2 cellular contexts compared by ENCODE assay signal in genomic region chr4:179626687-179627086, GRCh38.
TF ChIP-seq lines count a peak whose summit lies in the region.

No MANE protein-coding gene starts in this region.

TF ChIP-seq in SK-N-SH, 30 proteins besides CTCF, POLR2A, EP300 and RAD21 (continued from another document):
- TF ChIP-seq PBX3 (IDR thresholded peaks at IDR 0.05) (no peak), RFX5 (IDR thresholded peaks at IDR 0.05; ENCODE audit: low read length) (no peak), FOXJ3 (CRISPR knock-in tag; IDR thresholded peaks at IDR 0.05) (no peak), ZBTB33 (IDR thresholded peaks at IDR 0.05; ENCODE audit: borderline replicate concordance, low read depth) (no peak), YY1 (IDR thresholded peaks at IDR 0.05; ENCODE audit: low read depth) (no peak), NFIC (IDR thresholded peaks at IDR 0.05; ENCODE audit: borderline replicate concordance) (no peak), USF1 (IDR thresholded peaks at IDR 0.05; ENCODE audit: borderline replicate concordance, low read depth) (no peak), RCOR1 (IDR thresholded peaks at IDR 0.05; ENCODE audit: low read length) (no peak), MXI1 (IDR thresholded peaks at IDR 0.05; ENCODE audit: low read depth, low read length) (no peak), FOSL2 (IDR thresholded peaks at IDR 0.05; ENCODE audit: borderline replicate concordance, low read depth) (no peak), REST (IDR thresholded peaks at IDR 0.05; ENCODE audit: low read depth, low read length) (no peak), JUND (IDR thresholded peaks at IDR 0.05) (no peak), USF2 (IDR thresholded peaks at IDR 0.05; ENCODE audit: borderline replicate concordance, low read depth, low read length) (no peak), SMC3 (IDR thresholded peaks at IDR 0.05; ENCODE audit: low read depth, low read length) (no peak), RXRA (IDR thresholded peaks at IDR 0.05; ENCODE audit: borderline replicate concordance, low read depth) (no peak), EZH2phosphoT487 (IDR thresholded peaks at IDR 0.05; ENCODE audit: borderline replicate concordance, low read depth) (no peak), SIN3A (IDR thresholded peaks at IDR 0.05; ENCODE audit: borderline replicate concordance, low read depth, low read length) (no peak)

TF ChIP-seq in SK-N-SH treated with all-trans-retinoic acid at 6 μM for 48 hours, 23 proteins besides CTCF, POLR2A, EP300 and RAD21 (continued from another document):
- TF ChIP-seq PATZ1 (CRISPR knock-in tag; IDR thresholded peaks at IDR 0.05; ENCODE audit: borderline replicate concordance) (no peak), OSR1 (CRISPR knock-in tag; IDR thresholded peaks at IDR 0.05) (no peak), ZNF8 (CRISPR knock-in tag; IDR thresholded peaks at IDR 0.05) (no peak), ZFP3 (CRISPR knock-in tag; IDR thresholded peaks at IDR 0.05) (no peak), ISL1 (CRISPR knock-in tag; IDR thresholded peaks at IDR 0.05) (no peak), RARB (CRISPR knock-in tag; IDR thresholded peaks at IDR 0.05) (no peak), TOX (CRISPR knock-in tag; IDR thresholded peaks at IDR 0.05; ENCODE audit: borderline replicate concordance) (no peak), SNAI2 (CRISPR knock-in tag; IDR thresholded peaks at IDR 0.05) (no peak), TSHZ2 (CRISPR knock-in tag; IDR thresholded peaks at IDR 0.05) (no peak), CREB5 (CRISPR knock-in tag; IDR thresholded peaks at IDR 0.05; ENCODE audit: low read depth) (no peak), PPARA (CRISPR knock-in tag; IDR thresholded peaks at IDR 0.05; ENCODE audit: borderline replicate concordance) (no peak), POU6F1 (CRISPR knock-in tag; IDR thresholded peaks at IDR 0.05; ENCODE audit: borderline replicate concordance, low read depth) (no peak), ZNF565 (CRISPR knock-in tag; conservative IDR thresholded peaks at IDR 0.05; ENCODE audit: low read depth) (no peak), ZFP30 (CRISPR knock-in tag; IDR thresholded peaks at IDR 0.05) (no peak)
